Comparison of ENCODE assay signal across 8 cellular contexts in genomic region chr5:159262472-159262858, GRCh38. TPM values are rescaled to one million over a fixed set of nuclear protein-coding genes. Genes with fewer than 3 reads are reported as not detected.
DNase-seq lines count a peak whose midpoint lies in the region; ATAC-seq and TF ChIP-seq lines count a peak whose summit lies in the region.

No MANE protein-coding gene starts in this region.

- CTCF ChIA-PET in Panc1 (lab: Charles Lee): no interaction called here

- peak; percentile 4 for ATAC-seq in HG02852 (IDR thresholded peaks at IDR 0.05; ENCODE audit: unreplicated experiment)
- ATAC-seq in Panc1: peak; percentile 60

- DNase-seq in NOMO-1 treated with DMSO at 0.1 percent for 48 hours (lab: John Stamatoyannopoulos, UW; ENCODE audit: unreplicated experiment) (peak; percentile 52), NOMO-1 (lab: John Stamatoyannopoulos, UW; ENCODE audit: unreplicated experiment in 2 of 2) (no peak), Panc1 (ENCODE audit: low read depth, low spot score) (no peak), DMS79 (lab: John Stamatoyannopoulos, UW) (no peak), cerebellar cortex (ENCODE audit: low spot score) (no peak)
- DNase-seq in effector memory CD4-positive, alpha-beta T cell: no peak

- no peak for TF ChIP-seq CTCF in Panc1 (IDR thresholded peaks at IDR 0.05)

- H3K4me1 ChIP-seq in Panc1 (ENCODE audit: control insufficient read depth, insufficient read depth, low read length) (peaks cover 8% of the 10 kb centered on the region), muscle layer of colon (ENCODE audit: insufficient read depth, low read length) (peaks cover 18% of the 10 kb centered on the region)
- H3K4me1 ChIP-seq in effector memory CD4-positive, alpha-beta T cell (ENCODE audit: control insufficient read depth, insufficient read depth, low read length, poor library complexity, severe bottlenecking): peaks cover 6% of the 10 kb centered on the region

- H3K27me3 ChIP-seq in Panc1 (ENCODE audit: control insufficient read depth, insufficient read depth, low read length) (no peaks in the 10 kb centered on the region), muscle layer of colon (ENCODE audit: control insufficient read depth in 1 of 2, insufficient read depth in 2 of 2, low read length in 2 of 2) (no peaks in the 10 kb centered on the region)
- H3K27me3 ChIP-seq in effector memory CD4-positive, alpha-beta T cell (replicated peaks; ENCODE audit: control insufficient read depth, insufficient read depth, low read length, poor library complexity, severe bottlenecking): no peaks in the 10 kb centered on the region

- peak overlapping the region; percentile 92 for H3K9ac ChIP-seq in muscle layer of colon (ENCODE audit: low read length)

- H3K9me3 ChIP-seq in Panc1 (ENCODE audit: control insufficient read depth, insufficient read depth, low read depth, low read length): no peaks in the 10 kb centered on the region
- no peaks in the 10 kb centered on the region for H3K9me3 ChIP-seq in effector memory CD4-positive, alpha-beta T cell (ENCODE audit: control insufficient read depth, low read length)
- no peaks in the 10 kb centered on the region for H3K9me3 ChIP-seq in muscle layer of colon (ENCODE audit: low read length)

- in situ Hi-C loops in Panc1 (cut with HindIII; ENCODE audit: low pct_unique_long_range_greater_than_20kb, low sequenced_read_pairs): no loop called here

- peaks cover 3% of the 10 kb centered on the region; the same call in 1 of the 2 replicates for H3K36me3 ChIP-seq in Panc1 (ENCODE audit: control insufficient read depth, insufficient read depth, low read length)
- no peaks in the 10 kb centered on the region for H3K36me3 ChIP-seq in effector memory CD4-positive, alpha-beta T cell (ENCODE audit: control insufficient read depth, insufficient read depth, low read length)
- H3K36me3 ChIP-seq in muscle layer of colon (ENCODE audit: insufficient read depth, low read length): no peaks in the 10 kb centered on the region

- no TSS peak for BruUV-seq in Panc1 (replicated peaks; lab: Mats Ljungman, UMichigan)

- peak overlapping the region; percentile 75 to 99 for H3K4me3 ChIP-seq in Panc1 (ENCODE audit: low read depth in 2 of 2, low read length in 2 of 2)
- peak overlapping the region; percentile 65 for H3K4me3 ChIP-seq in effector memory CD4-positive, alpha-beta T cell (ENCODE audit: insufficient read depth, low read depth, low read length, poor library complexity, severe bottlenecking)
- peak overlapping the region; percentile 86 to 93 for H3K4me3 ChIP-seq in muscle layer of colon (ENCODE audit: low read depth in 1 of 2, low read length in 2 of 2)

- intact Hi-C loops in Panc1 (cut with micrococcal nuclease; ENCODE audit: unreplicated experiment): loop anchor here (5.0 kb wide), 1 partner anchor 55 kb away; the partner anchor contains the start of gene RNF145

- POLR2A ChIA-PET in Panc1 (lab: Charles Lee): no interaction called here

- H3K27ac ChIP-seq in Panc1 (ENCODE audit: low read length) (peak overlapping the region; percentile 98), muscle layer of colon (ENCODE audit: low read depth, low read length) (peak overlapping the region; percentile 92)
- H3K27ac ChIP-seq in effector memory CD4-positive, alpha-beta T cell (ENCODE audit: insufficient read depth, low read length, poor library complexity, severe bottlenecking): peak overlapping the region; percentile 89

RNA-seq across cellular contexts. Expression of gene UBLCP1, which starts 0.6 kb away (rescaled TPM):
- total RNA-seq in Panc1 (2021; ENCODE audit: unreplicated experiment): 31.8 TPM
- 12.8 TPM for polyA plus RNA-seq in Panc1 (2012; ENCODE audit: insufficient read length)

RNA-seq across cellular contexts. Expression of gene RNF145, which starts 53.1 kb away (rescaled TPM):
- total RNA-seq in Panc1 (2021; ENCODE audit: unreplicated experiment): 81.8 TPM
- polyA plus RNA-seq in Panc1 (2012; ENCODE audit: insufficient read length): 60.7 TPM
